Comparison of ENCODE assay signal across 8 cellular contexts in the genomic region with DNA sequence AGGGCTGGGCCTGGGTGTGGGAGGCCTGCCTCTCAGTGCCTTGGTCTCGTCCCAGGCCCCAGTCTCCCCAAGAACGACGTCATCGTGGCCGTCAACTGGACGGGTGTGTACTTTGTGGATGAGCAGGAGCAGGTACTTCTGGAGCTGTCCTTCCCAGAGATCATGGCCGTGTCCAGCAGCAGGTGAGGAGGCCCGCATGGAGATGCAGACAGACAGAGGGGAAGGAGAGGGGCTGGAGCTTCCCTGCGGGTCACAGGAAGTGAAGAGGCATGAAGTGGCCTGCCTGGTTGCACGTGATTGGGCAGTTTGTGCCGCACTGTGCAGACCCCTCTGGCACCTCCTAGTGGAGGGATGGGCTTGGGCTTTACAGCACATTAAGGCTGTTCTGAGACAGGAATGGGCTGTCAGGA.
A peak's percentile ranks its signal among the peaks of the same experiment; 100 is the strongest.
DNase-seq lines count a peak whose midpoint lies in the region; ATAC-seq and TF ChIP-seq lines count a peak whose summit lies in the region.

No MANE protein-coding gene starts in this region.

- H3K9me3 Mint-ChIP-seq in activated naive CD8-positive, alpha-beta T cell treated with anti-CD3 and anti-CD28 coated beads, Interleukin-2, amount 50 U/mL, for 24 hours = no peaks in the 10 kb centered on the region
- H3K9me3 Mint-ChIP-seq in neural progenitor cell = no peaks in the 10 kb centered on the region

- H3K4me3 ChIP-seq in neural progenitor cell = no peak overlapping the region

- no peaks in the 10 kb centered on the region for H3K36me3 ChIP-seq in neural progenitor cell

- no peak overlapping the region for H3K27ac Mint-ChIP-seq in activated naive CD8-positive, alpha-beta T cell treated with anti-CD3 and anti-CD28 coated beads, Interleukin-2, amount 50 U/mL, for 24 hours
- no peak overlapping the region for H3K27ac Mint-ChIP-seq in neural progenitor cell

- no peak overlapping the region for H3K9ac ChIP-seq in neural progenitor cell

- H4K20me1 ChIP-seq in neural progenitor cell (ENCODE audit: low read depth) = no peaks in the 10 kb centered on the region

- no peak overlapping the region for H3K4me2 ChIP-seq in neural progenitor cell

- no peak overlapping the region for H3K4me3 Mint-ChIP-seq in activated naive CD8-positive, alpha-beta T cell treated with anti-CD3 and anti-CD28 coated beads, Interleukin-2, amount 50 U/mL, for 24 hours
- no peak overlapping the region for H3K4me3 Mint-ChIP-seq in neural progenitor cell

- no peaks in the 10 kb centered on the region for H3K27me3 Mint-ChIP-seq in activated naive CD8-positive, alpha-beta T cell treated with anti-CD3 and anti-CD28 coated beads, Interleukin-2, amount 50 U/mL, for 24 hours
- H3K27me3 Mint-ChIP-seq in neural progenitor cell (ENCODE audit: insufficient read depth, low read depth) = peaks cover 7% of the 10 kb centered on the region

- H3K4me1 ChIP-seq in neural progenitor cell = no peaks in the 10 kb centered on the region

- H2AFZ ChIP-seq in neural progenitor cell (replicated peaks) = peak overlapping the region; percentile 87

- no peaks in the 10 kb centered on the region for H3F3A ChIP-seq in neural progenitor cell (ENCODE audit: low read depth)

- H3K9me3 ChIP-seq in neural progenitor cell (ENCODE audit: low read depth) = no peaks in the 10 kb centered on the region

- peak; percentile 30 for DNase-seq in GDM1 (lab: John Stamatoyannopoulos, UW)
- DNase-seq in HT-29 (ENCODE audit: low spot score) = peak; percentile 23
- peak; percentile 46 for DNase-seq in activated naive CD8-positive, alpha-beta T cell treated with anti-CD3 and anti-CD28 coated beads, Interleukin-2, amount 50 U/mL, for 24 hours
- DNase-seq in neural progenitor cell (ENCODE audit: low spot score) = peak; percentile 62
- DNase-seq in NCI-H524 treated with DMSO at 0.1 percent for 48 hours (lab: John Stamatoyannopoulos, UW) = no peak

- no peaks in the 10 kb centered on the region for H3K79me2 ChIP-seq in neural progenitor cell (ENCODE audit: low read depth)

- no peaks in the 10 kb centered on the region for H3K36me3 Mint-ChIP-seq in activated naive CD8-positive, alpha-beta T cell treated with anti-CD3 and anti-CD28 coated beads, Interleukin-2, amount 50 U/mL, for 24 hours (ENCODE audit: low read depth)
- no peaks in the 10 kb centered on the region for H3K36me3 Mint-ChIP-seq in neural progenitor cell

- ATAC-seq in activated naive CD8-positive, alpha-beta T cell treated with anti-CD3 and anti-CD28 coated beads, Interleukin-2, amount 50 U/mL, for 24 hours = peak; percentile 48
- ATAC-seq in HG02973 (IDR thresholded peaks at IDR 0.05; ENCODE audit: unreplicated experiment) (no peak), HG02840 (IDR thresholded peaks at IDR 0.05; ENCODE audit: low FRiP score, unreplicated experiment) (no peak), HG03460 (IDR thresholded peaks at IDR 0.05; ENCODE audit: unreplicated experiment) (no peak)

- TF ChIP-seq CTCF in neural progenitor cell (IDR thresholded peaks at IDR 0.05) = peak; percentile 56

- no peaks in the 10 kb centered on the region for H3K27me3 ChIP-seq in neural progenitor cell

- H3K27ac ChIP-seq in neural progenitor cell = no peak overlapping the region

- no peaks in the 10 kb centered on the region for H3K4me1 Mint-ChIP-seq in activated naive CD8-positive, alpha-beta T cell treated with anti-CD3 and anti-CD28 coated beads, Interleukin-2, amount 50 U/mL, for 24 hours
- peaks cover 7% of the 10 kb centered on the region for H3K4me1 Mint-ChIP-seq in neural progenitor cell
